8 cellular contexts compared by ENCODE assay signal in genomic region chr6:52881662-52881995, GRCh38. TPM values are rescaled to one million over a fixed set of nuclear protein-coding genes. Genes with fewer than 3 reads are reported as not detected.
DNase-seq lines count a peak whose midpoint lies in the region; ATAC-seq and TF ChIP-seq lines count a peak whose summit lies in the region.

No MANE protein-coding gene starts in this region.

- H3K27me3 Mint-ChIP-seq in activated CD4-positive, alpha-beta T cell treated with anti-CD3 and anti-CD28 coated beads, Interleukin-2, amount 10 ng/mL, durations not matched to agents 24 days and 14 days = no peaks in the 10 kb centered on the region

- 10% methylated on average over 2 of the region's 4 CpGs for WGBS in right lobe of liver (ENCODE audit: insufficient coverage, low coverage, low lambda C conversion rate, missing lambda C conversion rate)

- intact Hi-C loops in activated CD4-positive, alpha-beta T cell treated with anti-CD3 and anti-CD28 coated beads, Interleukin-2, amount 10 ng/mL, durations not matched to agents 24 days and 14 days (cut with micrococcal nuclease) = loop anchor here (5.0 kb wide), 1 partner anchor 39 kb away; the partner anchor contains the start of gene GSTA5
- intact Hi-C loops in right lobe of liver (cut with DNase I) = loop anchor here in 1 of 2 donors (10.0 kb wide), 1 partner anchor 113 kb away; the partner anchor contains the start of gene GSTA4

- peak overlapping the region; percentile 82 for H3K4me3 Mint-ChIP-seq in activated CD4-positive, alpha-beta T cell treated with anti-CD3 and anti-CD28 coated beads, Interleukin-2, amount 10 ng/mL, durations not matched to agents 24 days and 14 days

- H3K36me3 Mint-ChIP-seq in activated CD4-positive, alpha-beta T cell treated with anti-CD3 and anti-CD28 coated beads, Interleukin-2, amount 10 ng/mL, durations not matched to agents 24 days and 14 days (ENCODE audit: low read depth) = no peaks in the 10 kb centered on the region

- H3K4me1 Mint-ChIP-seq in activated CD4-positive, alpha-beta T cell treated with anti-CD3 and anti-CD28 coated beads, Interleukin-2, amount 10 ng/mL, durations not matched to agents 24 days and 14 days = peaks cover 12% of the 10 kb centered on the region

- peak overlapping the region; percentile 92 for H3K9ac ChIP-seq in adipocyte (ENCODE audit: low read length)
- peak overlapping the region in 1 of 5 donors; percentile 76 for H3K9ac ChIP-seq in subcutaneous abdominal adipose tissue (ENCODE audit: low read length in 5 of 5)

- no peak for DNase-seq in activated CD4-positive, alpha-beta T cell treated with anti-CD3 and anti-CD28 coated beads, Interleukin-2, amount 10 ng/mL, durations not matched to agents 24 days and 14 days
- DNase-seq in activated CD4-positive, alpha-beta T cell treated with anti-CD3 and anti-CD28 coated beads, Interleukin-2, amount 50 U/mL, for 1 hour = no peak
- DNase-seq in adipocyte (ENCODE audit: low read depth) = no peak
- no peak for DNase-seq in right lobe of liver
- no peak for DNase-seq in cerebellar nuclear complex (lab: John Stamatoyannopoulos, UW)

- TF ChIP-seq CTCF in right lobe of liver (IDR thresholded peaks at IDR 0.05) = no peak

- H3K9me3 Mint-ChIP-seq in activated CD4-positive, alpha-beta T cell treated with anti-CD3 and anti-CD28 coated beads, Interleukin-2, amount 10 ng/mL, durations not matched to agents 24 days and 14 days = no peaks in the 10 kb centered on the region

- TF ChIP-seq POLR2A in right lobe of liver (IDR thresholded peaks at IDR 0.05) = no peak

- H3K27me3 ChIP-seq in adipocyte (replicated peaks; ENCODE audit: control insufficient read depth, insufficient read depth, low read length) (no peaks in the 10 kb centered on the region), right lobe of liver (no peaks in the 10 kb centered on the region), subcutaneous abdominal adipose tissue (ENCODE audit: control insufficient read depth in 5 of 5, insufficient read depth in 4 of 5, low read length in 5 of 5) (no peaks in the 10 kb centered on the region)

- ATAC-seq in right lobe of liver (peak in 3 of 4 donors; percentile 16 to 53 (median 30)), GM21515 (IDR thresholded peaks at IDR 0.05; ENCODE audit: unreplicated experiment) (no peak), HG03280 (IDR thresholded peaks at IDR 0.05; ENCODE audit: unreplicated experiment) (no peak)

- peak overlapping the region; percentile 97 for H3K4me3 ChIP-seq in adipocyte (ENCODE audit: low read length)
- H3K4me3 ChIP-seq in right lobe of liver = peak overlapping the region; percentile 43 to 63 (median 59)
- H3K4me3 ChIP-seq in subcutaneous abdominal adipose tissue (ENCODE audit: low read depth in 1 of 5, low read length in 5 of 5) = peak overlapping the region in 4 of 5 donors; percentile 75 to 83 (median 78)

- H3K36me3 ChIP-seq in adipocyte (ENCODE audit: control insufficient read depth, insufficient read depth, low read length, severe bottlenecking) (no peaks in the 10 kb centered on the region), right lobe of liver (no peaks in the 10 kb centered on the region), subcutaneous abdominal adipose tissue (ENCODE audit: control insufficient read depth in 5 of 5, insufficient read depth in 5 of 5, low read length in 5 of 5) (no peaks in the 10 kb centered on the region)

- H3K27ac ChIP-seq in right lobe of liver (no peak overlapping the region), subcutaneous abdominal adipose tissue (ENCODE audit: low read depth, low read length) (no peak overlapping the region)

- no peak overlapping the region for H3K27ac Mint-ChIP-seq in activated CD4-positive, alpha-beta T cell treated with anti-CD3 and anti-CD28 coated beads, Interleukin-2, amount 10 ng/mL, durations not matched to agents 24 days and 14 days

- peaks cover 15% of the 10 kb centered on the region for H3K4me1 ChIP-seq in adipocyte (ENCODE audit: control insufficient read depth, insufficient read depth, low read length)
- H3K4me1 ChIP-seq in right lobe of liver = no peaks in the 10 kb centered on the region
- H3K4me1 ChIP-seq in subcutaneous abdominal adipose tissue (ENCODE audit: control insufficient read depth in 5 of 5, insufficient read depth in 5 of 5, low read length in 5 of 5) = peaks cover 0 to 7% (median 5%) of the 10 kb centered on the region in 5 donors

- H3K9me3 ChIP-seq in adipocyte (ENCODE audit: control insufficient read depth, low read length) (no peaks in the 10 kb centered on the region), right lobe of liver (no peaks in the 10 kb centered on the region), subcutaneous abdominal adipose tissue (ENCODE audit: control insufficient read depth in 5 of 5, low read length in 5 of 5) (no peaks in the 10 kb centered on the region)

RNA-seq across cellular contexts. Expression of gene GSTA3, which starts 27.9 kb away (rescaled TPM):
- total RNA-seq in activated CD4-positive, alpha-beta T cell treated with anti-CD3 and anti-CD28 coated beads, Interleukin-2, amount 10 ng/mL, durations not matched to agents 24 days and 14 days = not detected in 2 replicates
- not detected for total RNA-seq in right lobe of liver

RNA-seq across cellular contexts. Expression of gene GSTA5, which starts 41.0 kb away (rescaled TPM):
- total RNA-seq in activated CD4-positive, alpha-beta T cell treated with anti-CD3 and anti-CD28 coated beads, Interleukin-2, amount 10 ng/mL, durations not matched to agents 24 days and 14 days = not detected in 2 replicates
- total RNA-seq in right lobe of liver = not detected

Comparison
In these comparisons a context has a peak if more than half of its experiments do, and no peak if none do; other contexts are left out.
1. ATAC-seq: peak in right lobe of liver (3 of 4); none in GM21515 (single experiment) and HG03280 (single experiment).
2. Peak in every context shown above with its lines, with median percentiles within 50 percentile points of each other: H3K4me3 ChIP-seq.